8 cellular contexts compared by ENCODE assay signal in the genomic region with DNA sequence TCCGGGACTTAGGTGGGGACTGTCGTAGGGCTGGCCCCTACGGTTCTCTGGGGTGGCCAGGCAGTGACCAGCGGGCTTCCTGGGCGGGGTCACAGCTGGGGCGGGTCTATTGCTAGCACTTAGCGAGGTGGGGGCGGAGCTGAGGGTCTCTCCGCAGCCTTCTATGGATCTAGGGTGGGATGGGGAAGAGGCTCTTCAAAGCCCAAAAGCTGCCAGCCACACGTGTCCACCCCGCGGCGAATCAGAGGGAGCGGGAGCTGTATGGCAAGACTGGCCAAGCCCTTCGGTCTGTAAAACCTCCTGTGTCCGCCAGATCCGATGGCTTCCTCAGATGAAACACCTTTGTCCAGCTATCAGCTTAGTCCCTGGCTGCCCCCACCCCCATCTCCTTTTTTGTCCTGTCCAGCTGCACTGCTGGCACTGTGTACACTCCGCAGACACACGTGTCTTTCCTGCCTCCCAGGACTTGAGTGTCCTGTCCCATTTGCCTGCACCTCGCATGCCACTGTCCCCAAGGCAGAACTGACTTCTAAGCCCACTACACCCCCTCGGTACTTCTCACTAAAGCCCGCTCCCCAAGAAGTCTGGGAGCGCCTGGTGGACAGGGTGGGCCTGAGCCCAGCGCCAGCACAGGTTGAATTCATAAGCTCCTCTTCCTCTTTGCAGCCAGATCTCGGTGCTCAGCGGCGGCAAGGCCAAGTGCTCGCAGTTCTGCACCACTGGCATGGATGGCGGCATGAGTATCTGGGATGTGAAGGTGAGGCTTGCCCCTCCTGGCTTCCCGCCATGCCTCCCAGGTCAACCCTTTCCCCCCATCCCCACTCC. TPM values are rescaled to one million over a fixed set of nuclear protein-coding genes. Genes with fewer than 3 reads are reported as not detected.
A peak's percentile ranks its signal among the peaks of the same experiment; 100 is the strongest.
DNase-seq lines count a peak whose midpoint lies in the region; ATAC-seq and FAIRE-seq lines count a peak whose summit lies in the region.

No MANE protein-coding gene starts in this region.

- peaks cover 50% of the 10 kb centered on the region for H3K36me3 Mint-ChIP-seq in activated naive CD4-positive, alpha-beta T cell treated with anti-CD3 and anti-CD28 coated beads, Interleukin-2, amount 10 ng/mL, durations not matched to agents 7 days and 5 days
- H3K36me3 Mint-ChIP-seq in activated CD4-positive, alpha-beta memory T cell treated with anti-CD3 and anti-CD28 coated beads, Interleukin-2, amount 10 ng/mL, durations not matched to agents 7 days and 5 days (ENCODE audit: low read depth): peaks cover 77% of the 10 kb centered on the region

- DNase-seq in activated naive CD4-positive, alpha-beta T cell treated with anti-CD3 and anti-CD28 coated beads, Interleukin-2, amount 10 ng/mL, durations not matched to agents 7 days and 5 days: no peak
- DNase-seq in activated naive CD4-positive, alpha-beta T cell treated with Interleukin-2 at 50 U/mL for 16 hours: no peak
- DNase-seq in activated CD4-positive, alpha-beta memory T cell treated with anti-CD3 and anti-CD28 coated beads, Interleukin-2, amount 10 ng/mL, durations not matched to agents 7 days and 5 days: no peak
- DNase-seq in iPS DF 4.7 (ENCODE audit: extremely low read depth, low spot score) (peak; percentile 46), small intestine (no peak), RKO (ENCODE audit: low spot score) (no peak)

- H3K9me3 Mint-ChIP-seq in activated naive CD4-positive, alpha-beta T cell treated with anti-CD3 and anti-CD28 coated beads, Interleukin-2, amount 10 ng/mL, durations not matched to agents 7 days and 5 days: no peaks in the 10 kb centered on the region
- no peaks in the 10 kb centered on the region for H3K9me3 Mint-ChIP-seq in activated CD4-positive, alpha-beta memory T cell treated with anti-CD3 and anti-CD28 coated beads, Interleukin-2, amount 10 ng/mL, durations not matched to agents 7 days and 5 days

- peaks cover 3% of the 10 kb centered on the region in 2 donors for H3K4me1 ChIP-seq in small intestine (ENCODE audit: control insufficient read depth in 2 of 2, insufficient read depth in 1 of 2, low read depth in 1 of 2, low read length in 1 of 2)

- peak overlapping the region; percentile 34 to 53 for H3K4me3 ChIP-seq in small intestine (ENCODE audit: low read depth in 1 of 2, low read length in 2 of 2)

- peak overlapping the region; percentile 43 for H3K4me3 Mint-ChIP-seq in activated naive CD4-positive, alpha-beta T cell treated with anti-CD3 and anti-CD28 coated beads, Interleukin-2, amount 10 ng/mL, durations not matched to agents 7 days and 5 days
- H3K4me3 Mint-ChIP-seq in activated CD4-positive, alpha-beta memory T cell treated with anti-CD3 and anti-CD28 coated beads, Interleukin-2, amount 10 ng/mL, durations not matched to agents 7 days and 5 days: peak overlapping the region; percentile 60

- H3K4me1 Mint-ChIP-seq in activated naive CD4-positive, alpha-beta T cell treated with anti-CD3 and anti-CD28 coated beads, Interleukin-2, amount 10 ng/mL, durations not matched to agents 7 days and 5 days: peaks cover 27% of the 10 kb centered on the region
- peaks cover 38% of the 10 kb centered on the region for H3K4me1 Mint-ChIP-seq in activated CD4-positive, alpha-beta memory T cell treated with anti-CD3 and anti-CD28 coated beads, Interleukin-2, amount 10 ng/mL, durations not matched to agents 7 days and 5 days

- CTCF ChIA-PET in activated naive CD4-positive, alpha-beta T cell treated with anti-CD3 and anti-CD28 coated beads, Interleukin-2, amount 10 ng/mL, durations not matched to agents 7 days and 5 days (lab: Charles Lee): interaction anchor here (0.9 to 2.3 kb wide), 5 partner anchors 13 to 33 kb away, joined by 3 to 8 read pairs (median 3); no protein-coding TSS in a partner anchor
- CTCF ChIA-PET in activated CD4-positive, alpha-beta memory T cell treated with anti-CD3 and anti-CD28 coated beads, Interleukin-2, amount 10 ng/mL, durations not matched to agents 7 days and 5 days (lab: Charles Lee): interaction anchor here (0.7 to 1.2 kb wide), 3 partner anchors 12 to 879 kb away, joined by 3 to 4 read pairs (median 3); no protein-coding TSS in a partner anchor

- POLR2A ChIA-PET in activated CD4-positive, alpha-beta memory T cell treated with anti-CD3 and anti-CD28 coated beads, Interleukin-2, amount 10 ng/mL, durations not matched to agents 7 days and 5 days (lab: Charles Lee): interaction anchor here (1.0 to 10.8 kb wide), 3 partner anchors 10 to 16 kb away, joined by 3 to 160 read pairs (median 70); a partner anchor contains a TSS

- H3K27ac ChIP-seq in small intestine (ENCODE audit: low read depth in 1 of 2, low read length in 1 of 2): peak overlapping the region in 1 of 2 donors; percentile 82

- WGBS in small intestine, 3 donors: 50 to 55% (median 53%) methylated on average over 28 to 30 of the region's 30 CpGs

- peaks cover 19% of the 10 kb centered on the region in 2 donors for H3K36me3 ChIP-seq in small intestine (ENCODE audit: control insufficient read depth in 2 of 2, insufficient read depth in 2 of 2, low read length in 2 of 2)

- H3K27me3 Mint-ChIP-seq in activated naive CD4-positive, alpha-beta T cell treated with anti-CD3 and anti-CD28 coated beads, Interleukin-2, amount 10 ng/mL, durations not matched to agents 7 days and 5 days: no peaks in the 10 kb centered on the region
- H3K27me3 Mint-ChIP-seq in activated CD4-positive, alpha-beta memory T cell treated with anti-CD3 and anti-CD28 coated beads, Interleukin-2, amount 10 ng/mL, durations not matched to agents 7 days and 5 days: no peaks in the 10 kb centered on the region

- no peaks in the 10 kb centered on the region for H3K9me3 ChIP-seq in small intestine (ENCODE audit: control insufficient read depth, low read depth)

- peak overlapping the region; percentile 82 for H3K27ac Mint-ChIP-seq in activated naive CD4-positive, alpha-beta T cell treated with anti-CD3 and anti-CD28 coated beads, Interleukin-2, amount 10 ng/mL, durations not matched to agents 7 days and 5 days
- peak overlapping the region; percentile 85 for H3K27ac Mint-ChIP-seq in activated CD4-positive, alpha-beta memory T cell treated with anti-CD3 and anti-CD28 coated beads, Interleukin-2, amount 10 ng/mL, durations not matched to agents 7 days and 5 days

- ATAC-seq in HG03342 (IDR thresholded peaks at IDR 0.05; ENCODE audit: unreplicated experiment): no peak
- ATAC-seq in GM18868 (IDR thresholded peaks at IDR 0.05; ENCODE audit: unreplicated experiment): no peak

- no peaks in the 10 kb centered on the region for H3K27me3 ChIP-seq in small intestine (ENCODE audit: control insufficient read depth in 2 of 2, insufficient read depth in 2 of 2, low read length in 2 of 2)

- FAIRE-seq in small intestine (lab: Jason Lieb, UNC): no peak

RNA-seq across cellular contexts. Expression of a gene that starts 14.8 kb away (rescaled TPM):
- 100 to 1,000 TPM in 1 of 2 experiments, 10 to 100 TPM in 1; 93.8 to 103 TPM for total RNA-seq in activated CD4-positive, alpha-beta memory T cell treated with anti-CD3 and anti-CD28 coated beads, Interleukin-2, amount 10 ng/mL, durations not matched to agents 7 days and 5 days
- polyA plus RNA-seq in small intestine: 100 to 1,000 TPM; 108 to 212 (median 113) TPM

RNA-seq across cellular contexts. Expression of a gene that starts 15.2 kb away (rescaled TPM):
- total RNA-seq in activated CD4-positive, alpha-beta memory T cell treated with anti-CD3 and anti-CD28 coated beads, Interleukin-2, amount 10 ng/mL, durations not matched to agents 7 days and 5 days: 100 to 1,000 TPM; 104 to 106 TPM
- polyA plus RNA-seq in small intestine: 100 to 1,000 TPM; 130 to 166 (median 135) TPM

RNA-seq across cellular contexts. Expression of a gene that starts 19.0 kb away (rescaled TPM):
- total RNA-seq in activated CD4-positive, alpha-beta memory T cell treated with anti-CD3 and anti-CD28 coated beads, Interleukin-2, amount 10 ng/mL, durations not matched to agents 7 days and 5 days: 100 to 1,000 TPM; 396 to 397 TPM
- 100 to 1,000 TPM; 316 to 358 (median 316) TPM for polyA plus RNA-seq in small intestine

RNA-seq across cellular contexts. Expression of a gene that starts 45.0 kb away (rescaled TPM):
- total RNA-seq in activated CD4-positive, alpha-beta memory T cell treated with anti-CD3 and anti-CD28 coated beads, Interleukin-2, amount 10 ng/mL, durations not matched to agents 7 days and 5 days: 1 to 10 TPM; 6.6 to 7.5 TPM
- 1 to 10 TPM; 2.7 to 4.1 (median 3.8) TPM for polyA plus RNA-seq in small intestine

RNA-seq across cellular contexts. Expression of a gene that starts 45.2 kb away (rescaled TPM):
- 10 to 100 TPM; 64.1 to 66.2 TPM for total RNA-seq in activated CD4-positive, alpha-beta memory T cell treated with anti-CD3 and anti-CD28 coated beads, Interleukin-2, amount 10 ng/mL, durations not matched to agents 7 days and 5 days
- 10 to 100 TPM; 24.4 to 28.3 (median 27.0) TPM for polyA plus RNA-seq in small intestine
